In genomic region chr2:72846171-72847095, GRCh38 we compare ENCODE assay signal across 14 cellular contexts. TPM values are rescaled to one million over a fixed set of nuclear protein-coding genes. Genes with fewer than 3 reads are reported as not detected.
A peak's percentile ranks its signal among the peaks of the same experiment; 100 is the strongest.
DNase-seq lines count a peak whose midpoint lies in the region; ATAC-seq and TF ChIP-seq lines count a peak whose summit lies in the region.
"Had no signal": no experiment of that assay in that cellular context is flagged by ENCODE, and none has a peak within 500 bp of the region (broad histone marks: within the 10 kb centered on the region; RNA-seq: fewer than 3 reads in every experiment).

No MANE protein-coding gene starts in this region.

- no peaks in the 10 kb centered on the region for H3K36me3 ChIP-seq in HCT116 (ENCODE audit: control insufficient read depth in 1 of 2, insufficient read depth in 2 of 2, low read length in 2 of 2)
- no peaks in the 10 kb centered on the region for H3K36me3 ChIP-seq in osteoblast (ENCODE audit: insufficient read depth, low read length)
- H3K36me3 ChIP-seq: sigmoid colon had no signal

- H3K9me2 ChIP-seq in HCT116 (ENCODE audit: insufficient read depth), result no peaks in the 10 kb centered on the region

- H3K36me3 Mint-ChIP-seq in activated CD4-positive, alpha-beta memory T cell treated with anti-CD3 and anti-CD28 coated beads for 36 hours, result no peaks in the 10 kb centered on the region
- H3K36me3 Mint-ChIP-seq: T-cell had no signal

- H3K9me3 ChIP-seq in HCT116 (ENCODE audit: control insufficient read depth in 1 of 2, insufficient read depth in 1 of 2, low read depth in 1 of 2, low read length in 2 of 2), result no peaks in the 10 kb centered on the region
- no peaks in the 10 kb centered on the region for H3K9me3 ChIP-seq in osteoblast (ENCODE audit: low read depth, low read length)
- H3K9me3 ChIP-seq: sigmoid colon had no signal

- BruUV-seq in HCT116 (replicated peaks; lab: Mats Ljungman, UMichigan), result no TSS peak

- CTCF ChIA-PET in HCT116 (lab: Charles Lee), result interaction anchor here (0.6 kb wide), 1 partner anchor 13 kb away, joined by 6 read pairs; no protein-coding TSS in a partner anchor
- CTCF ChIA-PET in activated CD4-positive, alpha-beta memory T cell treated with anti-CD3 and anti-CD28 coated beads for 36 hours (lab: Charles Lee), result interaction anchor here (0.7 kb wide), 1 partner anchor 18 kb away, joined by 3 read pairs; no protein-coding TSS in a partner anchor

- POLR2A ChIA-PET in HCT116 (lab: Charles Lee), result no interaction called here
- POLR2A ChIA-PET in activated CD4-positive, alpha-beta memory T cell treated with anti-CD3 and anti-CD28 coated beads for 36 hours (lab: Charles Lee), result no interaction called here

- H3K27me3 ChIP-seq in HCT116 (ENCODE audit: insufficient read depth, low read length) (no peaks in the 10 kb centered on the region; the same call in 1 of the 2 replicates), osteoblast (ENCODE audit: insufficient read depth, low read length) (peaks cover 25% of the 10 kb centered on the region)

- RAD21 ChIA-PET in HCT116 (lab: Charles Lee; ENCODE audit: low non-redundant PET in 1 of 2, low total read pairs in 2 of 2, uncharacterized antibody in 2 of 2, unreplicated experiment in 2 of 2), result no interaction called here

- no peak for TF ChIP-seq RAD21 in HCT116 (IDR thresholded peaks at IDR 0.05; ENCODE audit: low read depth)

- no peak for TF ChIP-seq POLR2A in HCT116 (IDR thresholded peaks at IDR 0.05; ENCODE audit: borderline replicate concordance, extremely low read depth, insufficient read depth, insufficient read length)

- intact Hi-C loops in HCT116 (cut with micrococcal nuclease), result no loop called here
- intact Hi-C loops in activated CD4-positive, alpha-beta memory T cell treated with anti-CD3 and anti-CD28 coated beads for 36 hours (cut with micrococcal nuclease), result no loop called here
- intact Hi-C loops in posterior vena cava (cut with DNase I), result no loop called here

- H3K4me3 ChIP-seq in HCT116 (replicated peaks in 1 of 2; ENCODE audit: low read depth in 1 of 2, low read length in 2 of 2), result no peak overlapping the region
- H3K4me3 ChIP-seq in osteoblast (ENCODE audit: insufficient read depth, low read length), result no peak overlapping the region
- H3K4me3 ChIP-seq: sigmoid colon had no signal

- no peak overlapping the region for H3K4me2 ChIP-seq in HCT116 (ENCODE audit: low read length)
- H3K4me2 ChIP-seq in osteoblast (ENCODE audit: insufficient read depth, low read length), result no peak overlapping the region
- H3K4me2 ChIP-seq: KMS-11 had no signal

- ATAC-seq in HCT116, result no peak
- ATAC-seq in HG03354 (IDR thresholded peaks at IDR 0.05; ENCODE audit: poor library complexity, severe bottlenecking, unreplicated experiment), result peak; percentile 93
- ATAC-seq: T-cell had no signal

- H3K27ac Mint-ChIP-seq in activated CD4-positive, alpha-beta memory T cell treated with anti-CD3 and anti-CD28 coated beads for 36 hours, result no peak overlapping the region
- H3K27ac Mint-ChIP-seq: T-cell had no signal

- no peaks in the 10 kb centered on the region for H3K4me1 ChIP-seq in HCT116 (ENCODE audit: control insufficient read depth in 1 of 2, insufficient read depth in 2 of 2, low read length in 2 of 2)
- no peaks in the 10 kb centered on the region for H3K4me1 ChIP-seq in osteoblast (ENCODE audit: insufficient read depth, low read length)
- H3K4me1 ChIP-seq: sigmoid colon had no signal

- H3K9me3 Mint-ChIP-seq in activated CD4-positive, alpha-beta memory T cell treated with anti-CD3 and anti-CD28 coated beads for 36 hours, result no peaks in the 10 kb centered on the region
- H3K9me3 Mint-ChIP-seq: T-cell had no signal

- H2AFZ ChIP-seq in HCT116 (ENCODE audit: low read depth, low read length, poor library complexity, severe bottlenecking) (no peak overlapping the region), osteoblast (ENCODE audit: low read length) (no peak overlapping the region)

- no peaks in the 10 kb centered on the region for H3K4me1 Mint-ChIP-seq in activated CD4-positive, alpha-beta memory T cell treated with anti-CD3 and anti-CD28 coated beads for 36 hours (ENCODE audit: low read depth)
- H3K4me1 Mint-ChIP-seq: T-cell had no signal

- H3K79me2 ChIP-seq in HCT116 (ENCODE audit: insufficient read depth, low read length), result no peaks in the 10 kb centered on the region
- H3K79me2 ChIP-seq in osteoblast (ENCODE audit: insufficient read depth, low read length), result no peaks in the 10 kb centered on the region

- H3K27ac ChIP-seq in HCT116 (ENCODE audit: low read depth, low read length), result no peak overlapping the region
- no peak overlapping the region for H3K27ac ChIP-seq in osteoblast (ENCODE audit: low read depth, low read length)
- H3K27ac ChIP-seq: KMS-11, sigmoid colon had no signal

- TF ChIP-seq CTCF in HCT116 (IDR thresholded peaks at IDR 0.05 in 2 of 3, conservative IDR thresholded peaks at IDR 0.05 in 1 of 3; ENCODE audit: borderline replicate concordance in 1 of 3, insufficient read depth in 1 of 3, low read depth in 2 of 3, low read length in 2 of 3) (no peak), osteoblast (IDR thresholded peaks at IDR 0.05; ENCODE audit: extremely low read depth, low read depth, low read length) (no peak)

- peaks cover 14% of the 10 kb centered on the region for H3K27me3 Mint-ChIP-seq in activated CD4-positive, alpha-beta memory T cell treated with anti-CD3 and anti-CD28 coated beads for 36 hours

- no peak overlapping the region for H3K9ac ChIP-seq in HCT116 (ENCODE audit: low read length)
- H3K9ac ChIP-seq: KMS-11 had no signal

- DNase-seq in NOMO-1 (lab: John Stamatoyannopoulos, UW; ENCODE audit: unreplicated experiment in 2 of 2), result peak; percentile 24 to 39
- no peak for DNase-seq in NOMO-1 treated with dmso at 0.1 percent for 144 hours (lab: John Stamatoyannopoulos, UW; ENCODE audit: unreplicated experiment)
- DNase-seq in HCT116 (ENCODE audit: low read depth, low spot score), result no peak
- peak; percentile 34 for DNase-seq in osteoblast (ENCODE audit: insufficient read length, low spot score, missing footprints)
- no peak for DNase-seq in mesenteric fat pad (ENCODE audit: low spot score)
- DNase-seq in activated CD4-positive, alpha-beta memory T cell treated with anti-CD3 and anti-CD28 coated beads for 36 hours, result no peak
- no peak for DNase-seq in posterior vena cava (ENCODE audit: low spot score)
- DNase-seq: 8988T, hypothalamus, NCI-H526 treated with DMSO at 0.1 percent for 48 hours, sigmoid colon, T-cell had no signal

- no peak overlapping the region for H3K4me3 Mint-ChIP-seq in activated CD4-positive, alpha-beta memory T cell treated with anti-CD3 and anti-CD28 coated beads for 36 hours
- H3K4me3 Mint-ChIP-seq: T-cell had no signal

- H4K20me1 ChIP-seq in HCT116 (ENCODE audit: insufficient read depth), result no peaks in the 10 kb centered on the region
- H4K20me1 ChIP-seq in osteoblast (ENCODE audit: insufficient read depth, low read length), result no peaks in the 10 kb centered on the region

TF ChIP-seq in HCT116, 20 proteins besides CTCF, POLR2A, EP300 and RAD21:
- no peak for TF ChIP-seq CBX3 (IDR thresholded peaks at IDR 0.05; ENCODE audit: low read depth)
- TF ChIP-seq REST (IDR thresholded peaks at IDR 0.05; ENCODE audit: low read depth), result peak; percentile 47

RNA-seq across cellular contexts. Expression of gene EXOC6B, which starts 20.6 kb away (rescaled TPM):
- total RNA-seq in HCT116 (2021; ENCODE audit: unreplicated experiment), result 25.4 TPM
- polyA plus RNA-seq in HCT116 (2012), result 11.1 and 11.2 TPM in 2 replicates
- total RNA-seq in osteoblast, result 24.5 and 24.6 TPM in 2 replicates
- 37.4 TPM for total RNA-seq in mesenteric fat pad
- total RNA-seq in activated CD4-positive, alpha-beta memory T cell treated with anti-CD3 and anti-CD28 coated beads for 36 hours, result 1 to 10 TPM; 8.5 to 8.6 TPM
- 10 to 100 TPM; 48.2 to 65.4 TPM for total RNA-seq in posterior vena cava

RNA-seq across cellular contexts. Expression of gene SPR, which starts 40.8 kb away (rescaled TPM):
- 66.9 TPM for total RNA-seq in HCT116 (2021; ENCODE audit: unreplicated experiment)
- 50.7 and 52.4 TPM in 2 replicates for polyA plus RNA-seq in HCT116 (2012)
- 17.0 and 19.2 TPM in 2 replicates for total RNA-seq in osteoblast
- 38.6 TPM for total RNA-seq in mesenteric fat pad
- 1 to 10 TPM; 7.1 to 8.5 TPM for total RNA-seq in activated CD4-positive, alpha-beta memory T cell treated with anti-CD3 and anti-CD28 coated beads for 36 hours
- 10 to 100 TPM; 14.3 to 15.7 TPM for total RNA-seq in posterior vena cava

Comparison
In these comparisons a context has a peak if more than half of its experiments do, and no peak if none do; other contexts are left out.
1. DNase-seq: peak in NOMO-1 (2 of 2) and osteoblast (single experiment); none in NOMO-1 treated with dmso at 0.1 percent for 144 hours (single experiment), HCT116 (single experiment), mesenteric fat pad (single experiment), activated CD4-positive, alpha-beta memory T cell treated with anti-CD3 and anti-CD28 coated beads for 36 hours (single experiment) and posterior vena cava (single experiment).